ENCODE assay signal across 27 cellular contexts in genomic region chr4:6580353-6580752, GRCh38. TPM values are rescaled to one million over a fixed set of nuclear protein-coding genes. Genes with fewer than 3 reads are reported as not detected.
DNase-seq lines count a peak whose midpoint lies in the region; ATAC-seq, FAIRE-seq and TF ChIP-seq lines count a peak whose summit lies in the region.
"Had no signal": no experiment of that assay in that cellular context is flagged by ENCODE, and none has a peak within 500 bp of the region (broad histone marks: within the 10 kb centered on the region; RNA-seq: fewer than 3 reads in every experiment).

No MANE protein-coding gene starts in this region.

- H3K4me1 ChIP-seq in gastroesophageal sphincter = peaks cover 0 to 13% (median 0%) of the 10 kb centered on the region in 3 donors
- H3K4me1 ChIP-seq in osteoblast (ENCODE audit: insufficient read depth, low read length) = peaks cover 5% of the 10 kb centered on the region
- H3K4me1 ChIP-seq: BE2C had no signal

- H3K4me3 ChIP-seq in gastroesophageal sphincter (no peak overlapping the region), osteoblast (ENCODE audit: insufficient read depth, low read length) (no peak overlapping the region)
- H3K4me3 ChIP-seq: A549; BLaER1 treated with 17β-estradiol and CSF1 and Interleukin-3, amounts not matched to agents 10 nM and 100 nM; GM12878; GM23248 had no signal

- H3K9me3 ChIP-seq in gastroesophageal sphincter = peaks cover 0 to 19% (median 0%) of the 10 kb centered on the region in 3 donors
- H3K9me3 ChIP-seq in osteoblast (ENCODE audit: low read depth, low read length) = no peaks in the 10 kb centered on the region
- H3K9me3 ChIP-seq: A549, BE2C had no signal

- H3K4me2 ChIP-seq in osteoblast (ENCODE audit: insufficient read depth, low read length) = no peak overlapping the region
- H3K4me2 ChIP-seq: A549; BLaER1 treated with 17β-estradiol and CSF1 and Interleukin-3, amounts not matched to agents 10 nM and 100 nM had no signal

- H3K27ac ChIP-seq in gastroesophageal sphincter (no peak overlapping the region), osteoblast (ENCODE audit: low read depth, low read length) (no peak overlapping the region)
- H3K27ac ChIP-seq: A549; BLaER1 treated with 17β-estradiol and CSF1 and Interleukin-3, amounts not matched to agents 10 nM and 100 nM; GM23248 had no signal

- H3K27ac Mint-ChIP-seq in stimulated activated naive CD8-positive, alpha-beta T cell treated with anti-CD3 and anti-CD28 coated beads, Interleukin-15, Interleukin-2, amounts not matched to agents 100 ng/mL and 50 ng/mL, for 24 hours = peak overlapping the region; percentile 55
- peak overlapping the region; percentile 71 for H3K27ac Mint-ChIP-seq in stimulated activated effector memory CD8-positive, alpha-beta T cell treated with anti-CD3 and anti-CD28 coated beads, Interleukin-12 subunit alpha, Interleukin-12 subunit beta, amount 100 ng/mL, for 72 hours
- H3K27ac Mint-ChIP-seq: CD4-positive, alpha-beta T cell; H9; HFFc6 had no signal

- peaks cover 0 to 87% of the 10 kb centered on the region in 2 donors for H3K36me3 ChIP-seq in gastroesophageal sphincter
- peaks cover 13% of the 10 kb centered on the region for H3K36me3 ChIP-seq in osteoblast (ENCODE audit: insufficient read depth, low read length)
- H3K36me3 ChIP-seq: BE2C had no signal

- H3K9me3 Mint-ChIP-seq in stimulated activated naive CD8-positive, alpha-beta T cell treated with anti-CD3 and anti-CD28 coated beads, Interleukin-15, Interleukin-2, amounts not matched to agents 100 ng/mL and 50 ng/mL, for 24 hours = peaks cover 4% of the 10 kb centered on the region
- peaks cover 3% of the 10 kb centered on the region for H3K9me3 Mint-ChIP-seq in stimulated activated effector memory CD8-positive, alpha-beta T cell treated with anti-CD3 and anti-CD28 coated beads, Interleukin-12 subunit alpha, Interleukin-12 subunit beta, amount 100 ng/mL, for 72 hours
- H3K9me3 Mint-ChIP-seq: CD4-positive, alpha-beta T cell; CD8-positive, alpha-beta memory T cell; HFFc6 had no signal

- H3K4me3 Mint-ChIP-seq in stimulated activated naive CD8-positive, alpha-beta T cell treated with anti-CD3 and anti-CD28 coated beads, Interleukin-15, Interleukin-2, amounts not matched to agents 100 ng/mL and 50 ng/mL, for 24 hours = no peak overlapping the region
- no peak overlapping the region for H3K4me3 Mint-ChIP-seq in stimulated activated effector memory CD8-positive, alpha-beta T cell treated with anti-CD3 and anti-CD28 coated beads, Interleukin-12 subunit alpha, Interleukin-12 subunit beta, amount 100 ng/mL, for 72 hours
- H3K4me3 Mint-ChIP-seq: CD14-positive monocyte; CD4-positive, alpha-beta T cell; H9; HFFc6 had no signal

- no peak for TF ChIP-seq CTCF in gastroesophageal sphincter (IDR thresholded peaks at IDR 0.05)
- no peak for TF ChIP-seq CTCF in osteoblast (IDR thresholded peaks at IDR 0.05; ENCODE audit: extremely low read depth, low read depth, low read length)

- 96% methylated on average over 6 of the region's 6 CpGs; no CpG with 5 or more reads in 1 of the 2 donors for WGBS in gastroesophageal sphincter (ENCODE audit: low coverage in 1 of 2), 2 donors

- peaks cover 3% of the 10 kb centered on the region for H3K79me2 ChIP-seq in osteoblast (ENCODE audit: insufficient read depth, low read length)

- no peak for FAIRE-seq in HTR-8/SVneo (lab: Jason Lieb, UNC)
- FAIRE-seq: A549, D721Med, GM12878, GM19239, H1 had no signal

- H3K4me1 Mint-ChIP-seq in stimulated activated naive CD8-positive, alpha-beta T cell treated with anti-CD3 and anti-CD28 coated beads, Interleukin-15, Interleukin-2, amounts not matched to agents 100 ng/mL and 50 ng/mL, for 24 hours (ENCODE audit: low read depth) = peaks cover 8% of the 10 kb centered on the region
- peaks cover 24% of the 10 kb centered on the region for H3K4me1 Mint-ChIP-seq in stimulated activated effector memory CD8-positive, alpha-beta T cell treated with anti-CD3 and anti-CD28 coated beads, Interleukin-12 subunit alpha, Interleukin-12 subunit beta, amount 100 ng/mL, for 72 hours
- H3K4me1 Mint-ChIP-seq: H9 had no signal

- no peak for TF ChIP-seq POLR2A in gastroesophageal sphincter (IDR thresholded peaks at IDR 0.05)

- H3K36me3 Mint-ChIP-seq in stimulated activated naive CD8-positive, alpha-beta T cell treated with anti-CD3 and anti-CD28 coated beads, Interleukin-15, Interleukin-2, amounts not matched to agents 100 ng/mL and 50 ng/mL, for 24 hours (ENCODE audit: low read depth) = peaks cover 64% of the 10 kb centered on the region
- peaks cover 33% of the 10 kb centered on the region for H3K36me3 Mint-ChIP-seq in stimulated activated effector memory CD8-positive, alpha-beta T cell treated with anti-CD3 and anti-CD28 coated beads, Interleukin-12 subunit alpha, Interleukin-12 subunit beta, amount 100 ng/mL, for 72 hours

- H3K27me3 Mint-ChIP-seq in stimulated activated naive CD8-positive, alpha-beta T cell treated with anti-CD3 and anti-CD28 coated beads, Interleukin-15, Interleukin-2, amounts not matched to agents 100 ng/mL and 50 ng/mL, for 24 hours = no peaks in the 10 kb centered on the region
- H3K27me3 Mint-ChIP-seq: CD4-positive, alpha-beta T cell; CD8-positive, alpha-beta memory T cell had no signal

- H3K27me3 ChIP-seq in gastroesophageal sphincter = no peaks in the 10 kb centered on the region
- H3K27me3 ChIP-seq in osteoblast (ENCODE audit: insufficient read depth, low read length) = no peaks in the 10 kb centered on the region
- H3K27me3 ChIP-seq: BE2C; BLaER1 treated with 17β-estradiol and CSF1 and Interleukin-3, amounts not matched to agents 10 nM and 100 nM had no signal

- no peak for TF ChIP-seq EP300 in gastroesophageal sphincter (IDR thresholded peaks at IDR 0.05)

- DNase-seq in stimulated activated naive CD8-positive, alpha-beta T cell treated with anti-CD3 and anti-CD28 coated beads, Interleukin-15, Interleukin-2, amounts not matched to agents 100 U/mL and 50 U/mL, for 24 hours = no peak
- DNase-seq in stimulated activated effector memory CD8-positive, alpha-beta T cell treated with anti-CD3 and anti-CD28 coated beads, Interleukin-12 subunit alpha, Interleukin-12 subunit beta, amount 100 ng/mL, for 72 hours (ENCODE audit: low spot score in 2 of 2) = no peak
- DNase-seq in HTR-8/SVneo (ENCODE audit: insufficient read length, low spot score) = no peak
- DNase-seq in osteoblast (ENCODE audit: insufficient read length, low spot score, missing footprints) = no peak
- DNase-seq: 8988T; ACHN; AML-193; BE2C; CD4-positive, alpha-beta T cell; CD8-positive, alpha-beta memory T cell; DMS 273 treated with DMSO at 0.1 percent for 48 hours; DMS79; EL; GDM1; GM23248; H9; HFFc6 had no signal

- no peaks in the 10 kb centered on the region for H4K20me1 ChIP-seq in osteoblast (ENCODE audit: insufficient read depth, low read length)

- no peak for ATAC-seq in stimulated activated naive CD8-positive, alpha-beta T cell treated with anti-CD3 and anti-CD28 coated beads, Interleukin-15, Interleukin-2, amounts not matched to agents 100 U/mL and 50 U/mL, for 24 hours
- ATAC-seq in gastroesophageal sphincter = peak; percentile 3
- no peak for ATAC-seq in stimulated activated effector memory CD8-positive, alpha-beta T cell treated with anti-CD3 and anti-CD28 coated beads, Interleukin-12 subunit alpha, Interleukin-12 subunit beta, amount 100 ng/mL, for 72 hours
- ATAC-seq: A549, GM12878, HCT116 had no signal

- H2AFZ ChIP-seq in osteoblast (ENCODE audit: low read length) = no peak overlapping the region
- H2AFZ ChIP-seq: GM23248 had no signal

RNA-seq across cellular contexts. Expression of gene MAN2B2, which starts 5.4 kb away (rescaled TPM):
- 10 to 100 TPM; 20.3 to 39.3 (median 34.3) TPM for total RNA-seq in gastroesophageal sphincter
- total RNA-seq in osteoblast = 26.8 and 28.2 TPM in 2 replicates
